In genomic region chr10:71835671-71836593, GRCh38 we compare ENCODE assay signal across 9 cellular contexts. TPM values are rescaled to one million over a fixed set of nuclear protein-coding genes. Genes with fewer than 3 reads are reported as not detected.
A peak's percentile ranks its signal among the peaks of the same experiment; 100 is the strongest.
DNase-seq lines count a peak whose midpoint lies in the region; ATAC-seq and TF ChIP-seq lines count a peak whose summit lies in the region.
"Had no signal": no experiment of that assay in that cellular context is flagged by ENCODE, and none has a peak within 500 bp of the region (broad histone marks: within the 10 kb centered on the region; RNA-seq: fewer than 3 reads in every experiment).

No MANE protein-coding gene starts in this region.

- TF ChIP-seq CTCF in BJ (IDR thresholded peaks at IDR 0.05; ENCODE audit: insufficient read depth, low read depth, low read length): no peak
- no peak for TF ChIP-seq CTCF in OCI-LY1 (IDR thresholded peaks at IDR 0.05; ENCODE audit: low read length)
- no peak for TF ChIP-seq CTCF in esophagus squamous epithelium (IDR thresholded peaks at IDR 0.05)
- TF ChIP-seq CTCF in neutrophil (IDR thresholded peaks at IDR 0.05): no peak

- intact Hi-C loops in esophagus squamous epithelium (cut with DNase I): loop anchor here (10.0 kb wide), 1 partner anchor 59 kb away; no protein-coding TSS in a partner anchor

- peak overlapping the region; percentile 32; the same call in 1 of the 2 replicates for H3K9ac ChIP-seq in OCI-LY1 (ENCODE audit: low read length)
- H3K9ac ChIP-seq: KMS-11 had no signal

- no peaks in the 10 kb centered on the region for H3F3A ChIP-seq in OCI-LY1 (ENCODE audit: insufficient read depth, low read length)

- no peaks in the 10 kb centered on the region for H4K20me1 ChIP-seq in OCI-LY1 (ENCODE audit: insufficient read depth, low read length)

- no peaks in the 10 kb centered on the region for H3K9me2 ChIP-seq in OCI-LY1 (ENCODE audit: low read depth, low read length)

- 69 to 73% methylated on average over 8 to 9 of the region's 11 CpGs for WGBS in esophagus squamous epithelium, 2 donors

- CTCF ChIA-PET in BJ (lab: Yijun Ruan, JAX): interaction anchor here (0.6 to 6.7 kb wide), 7 partner anchors 9 to 522 kb away, joined by 3 to 40 read pairs (median 3); no protein-coding TSS in a partner anchor

- DNase-seq in BJ (ENCODE audit: low read depth) (peak; percentile 67), esophagus squamous epithelium (lab: John Stamatoyannopoulos, UW) (peak; percentile 32), NCI-H146 treated with DMSO at 0.1 percent for 48 hours (lab: John Stamatoyannopoulos, UW; ENCODE audit: unreplicated experiment) (no peak)
- no peak for DNase-seq in activated CD4-positive, CD25-positive, alpha-beta regulatory T cell treated with anti-CD3 and anti-CD28 coated beads, Interleukin-2, amount 50 U/mL, for 72 hours

- no peaks in the 10 kb centered on the region for H3K9me3 ChIP-seq in OCI-LY1 (ENCODE audit: low read length)
- H3K9me3 ChIP-seq in esophagus squamous epithelium: no peaks in the 10 kb centered on the region
- no peaks in the 10 kb centered on the region for H3K9me3 ChIP-seq in neutrophil

- peak overlapping the region; percentile 65 for H3K4me2 ChIP-seq in OCI-LY1 (ENCODE audit: low read length)
- H3K4me2 ChIP-seq: KMS-11 had no signal

- no peak overlapping the region for H2AFZ ChIP-seq in OCI-LY1 (ENCODE audit: low read length)

- H3K4me1 ChIP-seq in OCI-LY1 (ENCODE audit: insufficient read depth, low read length, severe bottlenecking): peaks cover 65% of the 10 kb centered on the region
- H3K4me1 ChIP-seq in esophagus squamous epithelium: peaks cover 17 to 97% (median 58%) of the 10 kb centered on the region in 3 donors
- peaks cover 50 to 86% of the 10 kb centered on the region in 2 experiments for H3K4me1 ChIP-seq in neutrophil (ENCODE audit: control insufficient read depth in 1 of 2, insufficient read depth in 1 of 2, low read depth in 1 of 2, low read length in 1 of 2)

- H3K27ac ChIP-seq in OCI-LY1 (ENCODE audit: low read depth, low read length, poor library complexity, severe bottlenecking) (peak overlapping the region; percentile 90), esophagus squamous epithelium (peak overlapping the region; percentile 37 to 77 (median 69)), neutrophil (peak overlapping the region; percentile 72)
- H3K27ac ChIP-seq: KMS-11 had no signal

- peak; percentile 87 for ATAC-seq in GM18867 (IDR thresholded peaks at IDR 0.05; ENCODE audit: unreplicated experiment)
- ATAC-seq in HG03025 (IDR thresholded peaks at IDR 0.05; ENCODE audit: low FRiP score, unreplicated experiment): peak; percentile 81

- POLR2A ChIA-PET in BJ (lab: Charles Lee): no interaction called here

- peaks cover 31% of the 10 kb centered on the region for H3K79me2 ChIP-seq in OCI-LY1 (ENCODE audit: insufficient read depth, low read length)

- H3K27me3 ChIP-seq in BJ (ENCODE audit: control insufficient read depth, insufficient read depth, low read length) (no peaks in the 10 kb centered on the region), OCI-LY1 (ENCODE audit: insufficient read depth, low read length) (no peaks in the 10 kb centered on the region), esophagus squamous epithelium (no peaks in the 10 kb centered on the region), neutrophil (no peaks in the 10 kb centered on the region)

- no peak for TF ChIP-seq POLR2A in esophagus squamous epithelium (IDR thresholded peaks at IDR 0.05)

- H3K4me3 ChIP-seq in BJ (ENCODE audit: low read depth, low read length) (no peak overlapping the region), OCI-LY1 (ENCODE audit: low read depth, low read length, poor library complexity, severe bottlenecking) (peak overlapping the region; percentile 37), esophagus squamous epithelium (no peak overlapping the region), neutrophil (ENCODE audit: low read depth in 1 of 2, low read length in 1 of 2) (no peak overlapping the region)

- H3K36me3 ChIP-seq in BJ (ENCODE audit: control insufficient read depth, insufficient read depth, low read length): peaks cover 14% of the 10 kb centered on the region
- peaks cover 33% of the 10 kb centered on the region for H3K36me3 ChIP-seq in OCI-LY1 (ENCODE audit: insufficient read depth, low read length)
- H3K36me3 ChIP-seq in esophagus squamous epithelium: peaks cover 13 to 40% (median 15%) of the 10 kb centered on the region in 3 donors
- peaks cover 38% of the 10 kb centered on the region for H3K36me3 ChIP-seq in neutrophil

RNA-seq across cellular contexts. Expression of gene PSAP, which starts 15.1 kb away (rescaled TPM):
- polyA plus RNA-seq in BJ (2011; rRNA removed): 1,482 and 1,979 TPM in 2 replicates
- polyA minus RNA-seq in BJ (2011; rRNA and poly(A)+ RNA removed): 206 and 320 TPM in 2 replicates
- 100 to 1,000 TPM; 280 to 623 (median 490) TPM for total RNA-seq in esophagus squamous epithelium

Comparison
In these comparisons a context has a peak if more than half of its experiments do, and no peak if none do; other contexts are left out.
1. DNase-seq: peak in BJ (single experiment) and esophagus squamous epithelium (single experiment); none in NCI-H146 treated with DMSO at 0.1 percent for 48 hours (single experiment) and activated CD4-positive, CD25-positive, alpha-beta regulatory T cell treated with anti-CD3 and anti-CD28 coated beads, Interleukin-2, amount 50 U/mL, for 72 hours (single experiment).
2. Peak in every context shown above with its lines, with median percentiles within 50 percentile points of each other: H3K27ac ChIP-seq.